In genomic region chr12:6827437-6827894, GRCh38 we compare ENCODE assay signal across 9 cellular contexts. TPM values are rescaled to one million over a fixed set of nuclear protein-coding genes. Genes with fewer than 3 reads are reported as not detected.
DNase-seq lines count a peak whose midpoint lies in the region; ATAC-seq and TF ChIP-seq lines count a peak whose summit lies in the region.
"Had no signal": no experiment of that assay in that cellular context is flagged by ENCODE, and none has a peak within 500 bp of the region (broad histone marks: within the 10 kb centered on the region; RNA-seq: fewer than 3 reads in every experiment).

No MANE protein-coding gene starts in this region.

- no peak for ATAC-seq in CD4-positive, alpha-beta T cell (ENCODE audit: poor library complexity)
- ATAC-seq in activated naive CD8-positive, alpha-beta T cell treated with anti-CD3 and anti-CD28 coated beads, Interleukin-2, amount 10 ng/mL, durations not matched to agents 7 days and 5 days (ENCODE audit: low read depth), result no peak
- ATAC-seq in Right ventricle myocardium superior (ENCODE audit: poor library complexity), result peak; percentile 66
- ATAC-seq in HG03025 (IDR thresholded peaks at IDR 0.05; ENCODE audit: low FRiP score, unreplicated experiment), result no peak
- ATAC-seq in GM19463 (IDR thresholded peaks at IDR 0.05; ENCODE audit: unreplicated experiment), result no peak

- peaks cover 30% of the 10 kb centered on the region for H3K27me3 Mint-ChIP-seq in CD4-positive, alpha-beta T cell
- H3K27me3 Mint-ChIP-seq in activated naive CD8-positive, alpha-beta T cell treated with anti-CD3 and anti-CD28 coated beads, Interleukin-2, amount 10 ng/mL, durations not matched to agents 7 days and 5 days, result peaks cover 71% of the 10 kb centered on the region

- H3K4me1 ChIP-seq in Peyer's patch, result peaks cover 0 to 22% (median 8%) of the 10 kb centered on the region in 4 donors

- no peak for TF ChIP-seq EP300 in Ishikawa (IDR thresholded peaks at IDR 0.05; ENCODE audit: borderline replicate concordance)

- peak overlapping the region; percentile 61 for H3K27ac Mint-ChIP-seq in CD4-positive, alpha-beta T cell
- no peak overlapping the region for H3K27ac Mint-ChIP-seq in activated naive CD8-positive, alpha-beta T cell treated with anti-CD3 and anti-CD28 coated beads, Interleukin-2, amount 10 ng/mL, durations not matched to agents 7 days and 5 days

- intact Hi-C loops in CD4-positive, alpha-beta T cell (cut with DNase I, micrococcal nuclease), result loop anchor here in 1 of 2 experiments (5.0 kb wide), 2 partner anchors 40 to 265 kb away; partner anchors contain the start of gene CD4
- intact Hi-C loops in Right ventricle myocardium superior (cut with DNase I), result loop anchor here (5.0 kb wide), 2 partner anchors 75 to 90 kb away; partner anchors contain the start of gene MLF2

- no peaks in the 10 kb centered on the region for H3K9me3 ChIP-seq in CD4-positive, alpha-beta T cell (ENCODE audit: control insufficient read depth, low read length)
- no peaks in the 10 kb centered on the region for H3K9me3 ChIP-seq in Peyer's patch
- H3K9me3 ChIP-seq: neutrophil had no signal

- POLR2A ChIA-PET in CD4-positive, alpha-beta T cell (lab: Charles Lee), result interaction anchor here (2.8 to 8.0 kb wide), 3 partner anchors 24 to 74 kb away, joined by 16 to 57 read pairs (median 28); partner anchors contain the start of genes CDCA3, MLF2 and USP5
- POLR2A ChIA-PET in activated naive CD8-positive, alpha-beta T cell treated with anti-CD3 and anti-CD28 coated beads, Interleukin-2, amount 10 ng/mL, durations not matched to agents 7 days and 5 days (lab: Charles Lee), result interaction anchor here (1.7 kb wide), 1 partner anchor 24 kb away, joined by 5 read pairs; the partner anchor contains the start of gene CDCA3

- H3K4me3 Mint-ChIP-seq in CD4-positive, alpha-beta T cell, result peak overlapping the region; percentile 89
- peak overlapping the region; percentile 58 for H3K4me3 Mint-ChIP-seq in activated naive CD8-positive, alpha-beta T cell treated with anti-CD3 and anti-CD28 coated beads, Interleukin-2, amount 10 ng/mL, durations not matched to agents 7 days and 5 days

- CTCF ChIA-PET in CD4-positive, alpha-beta T cell (lab: Charles Lee), result interaction anchor here (1.4 to 2.7 kb wide), 2 partner anchors 61 to 200 kb away, joined by 3 to 6 read pairs; no protein-coding TSS in a partner anchor

- no peak for TF ChIP-seq CTCF in CD4-positive, alpha-beta T cell (IDR thresholded peaks at IDR 0.05)
- TF ChIP-seq CTCF in Peyer's patch (IDR thresholded peaks at IDR 0.05), result no peak

- H3K36me3 ChIP-seq in Peyer's patch, result no peaks in the 10 kb centered on the region
- H3K36me3 ChIP-seq: neutrophil had no signal

- H3K36me3 Mint-ChIP-seq in CD4-positive, alpha-beta T cell (ENCODE audit: low read depth), result no peaks in the 10 kb centered on the region
- no peaks in the 10 kb centered on the region for H3K36me3 Mint-ChIP-seq in activated naive CD8-positive, alpha-beta T cell treated with anti-CD3 and anti-CD28 coated beads, Interleukin-2, amount 10 ng/mL, durations not matched to agents 7 days and 5 days

- H3K27me3 ChIP-seq in CD4-positive, alpha-beta T cell (ENCODE audit: control insufficient read depth, insufficient read depth, low read length), result peaks cover 19% of the 10 kb centered on the region
- no peaks in the 10 kb centered on the region for H3K27me3 ChIP-seq in Peyer's patch

- peak in 4 of 10 experiments; percentile 26 to 42 (median 32) for DNase-seq in CD4-positive, alpha-beta T cell
- DNase-seq in Peyer's patch, result peak; percentile 67 to 90 (median 81)
- DNase-seq in activated naive CD8-positive, alpha-beta T cell treated with anti-CD3 and anti-CD28 coated beads, Interleukin-2, amount 10 ng/mL, durations not matched to agents 7 days and 5 days, result peak; percentile 54
- DNase-seq in Right ventricle myocardium superior, result peak; percentile 92
- DNase-seq in pons (ENCODE audit: low spot score), result peak; percentile 63

- peaks cover 17% of the 10 kb centered on the region for H3K4me1 Mint-ChIP-seq in CD4-positive, alpha-beta T cell (ENCODE audit: low read depth)
- peaks cover 15% of the 10 kb centered on the region for H3K4me1 Mint-ChIP-seq in activated naive CD8-positive, alpha-beta T cell treated with anti-CD3 and anti-CD28 coated beads, Interleukin-2, amount 10 ng/mL, durations not matched to agents 7 days and 5 days

- no peak for TF ChIP-seq POLR2A in Peyer's patch (IDR thresholded peaks at IDR 0.05)

- no peak overlapping the region for H3K4me3 ChIP-seq in Peyer's patch

- H3K27ac ChIP-seq in CD4-positive, alpha-beta T cell (ENCODE audit: low read depth, low read length), result no peak overlapping the region
- peak overlapping the region in 2 of 4 donors; percentile 52 to 72 for H3K27ac ChIP-seq in Peyer's patch
- H3K27ac ChIP-seq: neutrophil had no signal

- no peaks in the 10 kb centered on the region for H3K9me3 Mint-ChIP-seq in CD4-positive, alpha-beta T cell
- no peaks in the 10 kb centered on the region for H3K9me3 Mint-ChIP-seq in activated naive CD8-positive, alpha-beta T cell treated with anti-CD3 and anti-CD28 coated beads, Interleukin-2, amount 10 ng/mL, durations not matched to agents 7 days and 5 days

- no peak for TF ChIP-seq RAD21 in Ishikawa (IDR thresholded peaks at IDR 0.05; ENCODE audit: low read depth)

TF ChIP-seq in Ishikawa, 13 proteins besides CTCF, POLR2A, EP300 and RAD21:
- TF ChIP-seq ZBTB7A (IDR thresholded peaks at IDR 0.05; ENCODE audit: low read depth) (0 out of 2 replicates have a peak, but pooled peaks have one; percentile 11), FOXM1 (IDR thresholded peaks at IDR 0.05; ENCODE audit: borderline replicate concordance, low read depth) (no peak), EGR1 (IDR thresholded peaks at IDR 0.05) (0 out of 2 replicates have a peak, but pooled peaks have one; percentile 47), USF1 (IDR thresholded peaks at IDR 0.05) (peak; percentile 83), TAF1 (IDR thresholded peaks at IDR 0.05; ENCODE audit: low read depth) (no peak; the same call in 1 of the 2 replicates), MAX (IDR thresholded peaks at IDR 0.05) (0 out of 2 replicates have a peak, but pooled peaks have one; percentile 39)

RNA-seq across cellular contexts. Expression of gene P3H3, which starts 0.7 kb away (rescaled TPM):
- 1 to 10 TPM; 2.5 to 4.1 TPM for total RNA-seq in CD4-positive, alpha-beta T cell
- total RNA-seq in Peyer's patch (10 to 100 TPM in 2 of 4 donors, 1 to 10 TPM in 2; 3.7 to 40.4 (median 8.7) TPM), Right ventricle myocardium superior (10.0 TPM)
- total RNA-seq in activated naive CD8-positive, alpha-beta T cell treated with anti-CD3 and anti-CD28 coated beads, Interleukin-2, amount 10 ng/mL, durations not matched to agents 7 days and 5 days, result 1 to 10 TPM; 6.3 to 7.0 TPM

RNA-seq across cellular contexts. Expression of gene GPR162, which starts 5.8 kb away (rescaled TPM):
- total RNA-seq in CD4-positive, alpha-beta T cell, result not detected
- total RNA-seq in Peyer's patch (10 to 100 TPM in 1 of 4 donors, 1 to 10 TPM in 2, not detected in 1; 2.5 to 11.6 (median 4.1) TPM), Right ventricle myocardium superior (4.4 TPM)
- total RNA-seq in activated naive CD8-positive, alpha-beta T cell treated with anti-CD3 and anti-CD28 coated beads, Interleukin-2, amount 10 ng/mL, durations not matched to agents 7 days and 5 days, result under 1 TPM; 0.30 to 0.51 TPM

RNA-seq across cellular contexts. Expression of gene GNB3, which starts 13.3 kb away (rescaled TPM):
- under 1 TPM; 0.75 to 0.85 TPM for total RNA-seq in CD4-positive, alpha-beta T cell
- total RNA-seq in Peyer's patch, result 1 to 10 TPM in 1 of 4 donors, under 1 TPM in 2, not detected in 1; 0.85 to 6.6 (median 0.94) TPM
- 1 to 10 TPM; 2.6 to 3.1 TPM for total RNA-seq in activated naive CD8-positive, alpha-beta T cell treated with anti-CD3 and anti-CD28 coated beads, Interleukin-2, amount 10 ng/mL, durations not matched to agents 7 days and 5 days
- total RNA-seq in Right ventricle myocardium superior, result 2.9 TPM

RNA-seq across cellular contexts. Expression of gene CDCA3, which starts 23.6 kb away (rescaled TPM):
- under 1 TPM; 0.80 to 0.89 TPM for total RNA-seq in CD4-positive, alpha-beta T cell
- total RNA-seq in Peyer's patch (10 to 100 TPM; 44.2 to 51.2 (median 46.3) TPM), Right ventricle myocardium superior (1.3 TPM)
- total RNA-seq in activated naive CD8-positive, alpha-beta T cell treated with anti-CD3 and anti-CD28 coated beads, Interleukin-2, amount 10 ng/mL, durations not matched to agents 7 days and 5 days, result 10 to 100 TPM; 76.7 to 85.2 TPM

RNA-seq across cellular contexts. Expression of gene USP5, which starts 24.5 kb away (rescaled TPM):
- 10 to 100 TPM; 31.8 to 33.4 TPM for total RNA-seq in CD4-positive, alpha-beta T cell
- total RNA-seq in Peyer's patch (10 to 100 TPM; 41.0 to 94.1 (median 47.1) TPM), Right ventricle myocardium superior (63.0 TPM)
- 10 to 100 TPM; 84.8 to 95.4 TPM for total RNA-seq in activated naive CD8-positive, alpha-beta T cell treated with anti-CD3 and anti-CD28 coated beads, Interleukin-2, amount 10 ng/mL, durations not matched to agents 7 days and 5 days
